In genomic region chr17:75504347-75505151, GRCh38 we compare ENCODE assay signal across 8 cellular contexts. TPM values are rescaled to one million over a fixed set of nuclear protein-coding genes. Genes with fewer than 3 reads are reported as not detected.
A peak's percentile ranks its signal among the peaks of the same experiment; 100 is the strongest.
DNase-seq lines count a peak whose midpoint lies in the region; ATAC-seq and TF ChIP-seq lines count a peak whose summit lies in the region.

No MANE protein-coding gene starts in this region.

- H3K27me3 Mint-ChIP-seq in Calu3 (ENCODE audit: unreplicated experiment): no peaks in the 10 kb centered on the region

- no TSS peak for BruUV-seq in Calu3 (replicated peaks; lab: Mats Ljungman, UMichigan)

- CTCF ChIA-PET in Calu3 (lab: Charles Lee): interaction anchor here (0.6 to 0.9 kb wide), 2 partner anchors 21 to 244 kb away, joined by 3 to 8 read pairs; partner anchors contain the start of gene LLGL2

- TF ChIP-seq EP300 in esophagus muscularis mucosa (IDR thresholded peaks at IDR 0.05): no peak

- no peak overlapping the region for H3K4me3 Mint-ChIP-seq in Calu3 (ENCODE audit: low read depth, unreplicated experiment)

- no peak for TF ChIP-seq POLR2A in esophagus muscularis mucosa (IDR thresholded peaks at IDR 0.05; ENCODE audit: low read depth)

- ATAC-seq in psoas muscle: peak; percentile 48 to 75 (median 60)
- ATAC-seq in HG02840 (IDR thresholded peaks at IDR 0.05; ENCODE audit: low FRiP score, unreplicated experiment): no peak
- ATAC-seq in HG02973 (IDR thresholded peaks at IDR 0.05; ENCODE audit: unreplicated experiment): no peak

- H3K4me1 ChIP-seq in esophagus muscularis mucosa (peaks cover 36 to 75% (median 67%) of the 10 kb centered on the region in 4 donors), psoas muscle (peaks cover 22% of the 10 kb centered on the region)

- peaks cover 27 to 99% (median 89%) of the 10 kb centered on the region in 4 donors for H3K36me3 ChIP-seq in esophagus muscularis mucosa
- H3K36me3 ChIP-seq in psoas muscle (ENCODE audit: insufficient read depth in 1 of 2, low read depth in 1 of 2): peaks cover 0 to 71% of the 10 kb centered on the region in 2 donors

- peak overlapping the region; percentile 29 to 78 (median 50) for H3K27ac ChIP-seq in esophagus muscularis mucosa (replicated peaks in 1 of 4)
- H3K27ac ChIP-seq in psoas muscle: no peak overlapping the region

- 77% methylated on average over 29 of the region's 32 CpGs for WGBS in esophagus muscularis mucosa
- WGBS in psoas muscle, 3 donors: 60 to 63% (median 62%) methylated on average over 32 of the region's 32 CpGs

- H3K36me3 Mint-ChIP-seq in Calu3 (ENCODE audit: insufficient read depth, unreplicated experiment): peaks cover 21% of the 10 kb centered on the region

- H3K9me3 ChIP-seq in esophagus muscularis mucosa: no peaks in the 10 kb centered on the region
- no peaks in the 10 kb centered on the region for H3K9me3 ChIP-seq in psoas muscle

- TF ChIP-seq CTCF in Calu3 (IDR thresholded peaks at IDR 0.05; ENCODE audit: unreplicated experiment) (peak; percentile 77), esophagus muscularis mucosa (IDR thresholded peaks at IDR 0.05) (peak; percentile 39 to 59 (median 43)), psoas muscle (IDR thresholded peaks at IDR 0.05) (peak; percentile 52)

- H3K27ac Mint-ChIP-seq in Calu3 (ENCODE audit: unreplicated experiment): no peak overlapping the region

- H3K27me3 ChIP-seq in esophagus muscularis mucosa (no peaks in the 10 kb centered on the region), psoas muscle (ENCODE audit: insufficient read depth in 3 of 3, low read length in 2 of 3) (no peaks in the 10 kb centered on the region)

- H3K4me3 ChIP-seq in esophagus muscularis mucosa: no peak overlapping the region
- no peak overlapping the region for H3K4me3 ChIP-seq in psoas muscle

- H3K4me1 Mint-ChIP-seq in Calu3 (ENCODE audit: low read depth, unreplicated experiment): peaks cover 3% of the 10 kb centered on the region

- intact Hi-C loops in Calu3 (cut with micrococcal nuclease; ENCODE audit: unreplicated experiment) (no loop called here), esophagus muscularis mucosa (cut with DNase I) (no loop called here), psoas muscle (cut with DNase I) (no loop called here)

- DNase-seq in Calu3 (peak; percentile 68), HuH-7 (ENCODE audit: low spot score) (peak; percentile 93), esophagus muscularis mucosa (ENCODE audit: extremely low spot score) (no peak), psoas muscle (no peak), SK-N-DZ (ENCODE audit: low spot score) (no peak)
- peak; percentile 41 for DNase-seq in activated CD4-positive, alpha-beta T cell treated with anti-CD3 and anti-CD28 coated beads for 48 hours

- H3K9me3 Mint-ChIP-seq in Calu3 (ENCODE audit: low read depth, unreplicated experiment): no peaks in the 10 kb centered on the region

RNA-seq across cellular contexts. Expression of gene CASKIN2, which starts 10.8 kb away (rescaled TPM):
- total RNA-seq in Calu3 (2022) (30.0 and 30.4 TPM in 2 replicates), esophagus muscularis mucosa (10 to 100 TPM; 16.2 to 43.5 (median 35.5) TPM), psoas muscle (10 to 100 TPM; 26.3 to 33.5 (median 28.3) TPM)
- polyA plus RNA-seq in psoas muscle: 10 to 100 TPM in 1 of 3 donors, 1 to 10 TPM in 2; 8.2 to 11.0 (median 8.9) TPM
- polyA plus RNA-seq in SK-N-DZ (2014; cell fraction: cytosol; rRNA removed): 7.2 and 9.4 TPM in 2 replicates
- 13.8 and 46.4 TPM in 2 replicates for polyA plus RNA-seq in SK-N-DZ (2014; cell fraction: nucleus; rRNA removed)

RNA-seq across cellular contexts. Expression of gene TSEN54, which starts 11.8 kb away (rescaled TPM):
- 52.1 and 55.4 TPM in 2 replicates for total RNA-seq in Calu3 (2022)
- total RNA-seq in esophagus muscularis mucosa: 10 to 100 TPM; 14.5 to 32.1 (median 24.1) TPM
- 1 to 10 TPM; 5.7 to 9.7 (median 8.2) TPM for total RNA-seq in psoas muscle
- 10 to 100 TPM; 10.1 to 14.9 (median 11.3) TPM for polyA plus RNA-seq in psoas muscle
- polyA plus RNA-seq in SK-N-DZ (2014; cell fraction: cytosol; rRNA removed): 77.8 and 95.2 TPM in 2 replicates
- polyA plus RNA-seq in SK-N-DZ (2014; cell fraction: nucleus; rRNA removed): 174 and 182 TPM in 2 replicates

RNA-seq across cellular contexts. Expression of gene LLGL2, which starts 20.9 kb away (rescaled TPM):
- 208 and 251 TPM in 2 replicates for total RNA-seq in Calu3 (2022)
- total RNA-seq in esophagus muscularis mucosa: 10 to 100 TPM in 2 of 4 donors, 1 to 10 TPM in 2; 6.1 to 12.3 (median 9.1) TPM
- 1 to 10 TPM; 1.4 to 3.3 (median 1.5) TPM for total RNA-seq in psoas muscle
- polyA plus RNA-seq in psoas muscle: 1 to 10 TPM; 1.4 to 1.9 (median 1.4) TPM
- 1.3 and 1.7 TPM in 2 replicates for polyA plus RNA-seq in SK-N-DZ (2014; cell fraction: cytosol; rRNA removed)
- polyA plus RNA-seq in SK-N-DZ (2014; cell fraction: nucleus; rRNA removed): 1.1 and 1.7 TPM in 2 replicates

RNA-seq across cellular contexts. Expression of gene TMEM94, which starts 48.1 kb away (rescaled TPM):
- total RNA-seq in Calu3 (2022) (55.0 and 63.4 TPM in 2 replicates), esophagus muscularis mucosa (10 to 100 TPM; 35.3 to 71.4 (median 46.3) TPM), psoas muscle (10 to 100 TPM; 43.4 to 64.3 (median 49.6) TPM)
- polyA plus RNA-seq in psoas muscle: 10 to 100 TPM; 18.7 to 48.5 (median 29.6) TPM
- polyA plus RNA-seq in SK-N-DZ (2014; cell fraction: cytosol; rRNA removed): 87.4 and 94.3 TPM in 2 replicates
- polyA plus RNA-seq in SK-N-DZ (2014; cell fraction: nucleus; rRNA removed): 224 and 357 TPM in 2 replicates

Comparison
In these comparisons a context has a peak if more than half of its experiments do, and no peak if none do; other contexts are left out.
1. DNase-seq: peak in Calu3 (single experiment), HuH-7 (single experiment) and activated CD4-positive, alpha-beta T cell treated with anti-CD3 and anti-CD28 coated beads for 48 hours (single experiment); none in esophagus muscularis mucosa (single experiment), psoas muscle (0 of 2) and SK-N-DZ (single experiment).
2. ATAC-seq: peak in psoas muscle (4 of 4); none in HG02840 (single experiment) and HG02973 (single experiment).
3. RNA of gene LLGL2, which starts 20.9 kb away (total RNA-seq): 208 to 251 TPM in Calu3; 6.1 to 12.3 TPM in esophagus muscularis mucosa and 1.4 to 3.3 TPM in psoas muscle; every median in the first group is over 10 times any median in the second.
4. Peak in every context shown above with its lines, with median percentiles within 50 percentile points of each other: CTCF ChIP-seq.